In genomic region chr3:44338010-44338827, GRCh38 we compare ENCODE assay signal across 1 cellular context.
TF ChIP-seq lines count a peak whose summit lies in the region.

Gene TCAIM, plus strand, starts transcription at chr3:44338766. Its CDS starts 16,017 bp downstream, at chr3:44354783.

TF ChIP-seq in HepG2, 621 proteins besides CTCF, POLR2A, EP300 and RAD21 (continued from another document and continues in another):
- TF ChIP-seq ARID5B (CRISPR knock-in tag; IDR thresholded peaks at IDR 0.05), result peak; percentile 66
- TF ChIP-seq ELF1 (CRISPR knock-in tag; IDR thresholded peaks at IDR 0.05), result peak; percentile 77
- TF ChIP-seq ZNF34 (CRISPR knock-in tag; IDR thresholded peaks at IDR 0.05; ENCODE audit: borderline replicate concordance), result peak; percentile 92
- peak; percentile 99 for TF ChIP-seq ARID2 (CRISPR knock-in tag; IDR thresholded peaks at IDR 0.05; ENCODE audit: borderline replicate concordance)
- peak; percentile 89 for TF ChIP-seq ZNF317 (CRISPR knock-in tag; IDR thresholded peaks at IDR 0.05)
- TF ChIP-seq ZZZ3 (CRISPR knock-in tag; IDR thresholded peaks at IDR 0.05; ENCODE audit: borderline replicate concordance), result peak; percentile 88
- TF ChIP-seq HNRNPLL (IDR thresholded peaks at IDR 0.05; ENCODE audit: low read depth, low read length, poor library complexity, severe bottlenecking), result peak; percentile 81
- TF ChIP-seq XBP1 (CRISPR knock-in tag; IDR thresholded peaks at IDR 0.05), result no peak
- TF ChIP-seq ZNF841 (CRISPR knock-in tag; IDR thresholded peaks at IDR 0.05; ENCODE audit: borderline replicate concordance), result peak; percentile 98
- peak; percentile 82 for TF ChIP-seq ISL2 (CRISPR knock-in tag; IDR thresholded peaks at IDR 0.05)
- peak; percentile 77 for TF ChIP-seq U2AF1 (optimal IDR thresholded peaks at IDR 0.05; ENCODE audit: low read depth, low read length)
- TF ChIP-seq PAXIP1 (CRISPR knock-in tag; conservative IDR thresholded peaks at IDR 0.05), result peak; percentile 68
- TF ChIP-seq DPF2 (CRISPR knock-in tag; IDR thresholded peaks at IDR 0.05; ENCODE audit: borderline replicate concordance, low read depth), result no peak
- TF ChIP-seq KDM5A (IDR thresholded peaks at IDR 0.05; ENCODE audit: borderline replicate concordance, low read length), result no peak; the same call in 1 of the 2 replicates
- TF ChIP-seq ATM (IDR thresholded peaks at IDR 0.05; ENCODE audit: borderline replicate concordance), result no peak
- TF ChIP-seq DR1 (CRISPR knock-in tag; IDR thresholded peaks at IDR 0.05), result peak; percentile 86
- no peak for TF ChIP-seq MLLT10 (CRISPR knock-in tag; IDR thresholded peaks at IDR 0.05)
- TF ChIP-seq, protein P1, sequence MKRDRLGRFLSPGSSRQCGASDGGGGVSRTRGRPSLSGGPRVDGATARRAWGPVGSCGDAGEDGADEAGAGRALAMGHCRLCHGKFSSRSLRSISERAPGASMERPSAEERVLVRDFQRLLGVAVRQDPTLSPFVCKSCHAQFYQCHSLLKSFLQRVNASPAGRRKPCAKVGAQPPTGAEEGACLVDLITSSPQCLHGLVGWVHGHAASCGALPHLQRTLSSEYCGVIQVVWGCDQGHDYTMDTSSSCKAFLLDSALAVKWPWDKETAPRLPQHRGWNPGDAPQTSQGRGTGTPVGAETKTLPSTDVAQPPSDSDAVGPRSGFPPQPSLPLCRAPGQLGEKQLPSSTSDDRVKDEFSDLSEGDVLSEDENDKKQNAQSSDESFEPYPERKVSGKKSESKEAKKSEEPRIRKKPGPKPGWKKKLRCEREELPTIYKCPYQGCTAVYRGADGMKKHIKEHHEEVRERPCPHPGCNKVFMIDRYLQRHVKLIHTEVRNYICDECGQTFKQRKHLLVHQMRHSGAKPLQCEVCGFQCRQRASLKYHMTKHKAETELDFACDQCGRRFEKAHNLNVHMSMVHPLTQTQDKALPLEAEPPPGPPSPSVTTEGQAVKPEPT (CRISPR knock-in tag; IDR thresholded peaks at IDR 0.05; ENCODE audit: low read depth), result peak; percentile 97
- peak; percentile 99 for TF ChIP-seq ZFX (CRISPR knock-in tag; IDR thresholded peaks at IDR 0.05; ENCODE audit: low read depth)
- TF ChIP-seq DNMT3B (CRISPR knock-in tag; conservative IDR thresholded peaks at IDR 0.05), result no peak; the same call in 1 of the 2 replicates
- TF ChIP-seq ETV5 (CRISPR knock-in tag; IDR thresholded peaks at IDR 0.05; ENCODE audit: borderline replicate concordance), result peak; percentile 14
- no peak for TF ChIP-seq GABPA (IDR thresholded peaks at IDR 0.05; ENCODE audit: low read depth, low read length)
- TF ChIP-seq GABPA (CRISPR knock-in tag; IDR thresholded peaks at IDR 0.05; ENCODE audit: low read depth), result 0 out of 2 replicates have a peak, but pooled peaks have one; percentile 38
- TF ChIP-seq SRSF4 (IDR thresholded peaks at IDR 0.05; ENCODE audit: low read depth, low read length, poor library complexity, severe bottlenecking), result peak; percentile 46
- TF ChIP-seq ZNF614 (CRISPR knock-in tag; IDR thresholded peaks at IDR 0.05; ENCODE audit: borderline replicate concordance), result peak; percentile 77; the same call in 1 of the 2 replicates
- TF ChIP-seq, protein P2, sequence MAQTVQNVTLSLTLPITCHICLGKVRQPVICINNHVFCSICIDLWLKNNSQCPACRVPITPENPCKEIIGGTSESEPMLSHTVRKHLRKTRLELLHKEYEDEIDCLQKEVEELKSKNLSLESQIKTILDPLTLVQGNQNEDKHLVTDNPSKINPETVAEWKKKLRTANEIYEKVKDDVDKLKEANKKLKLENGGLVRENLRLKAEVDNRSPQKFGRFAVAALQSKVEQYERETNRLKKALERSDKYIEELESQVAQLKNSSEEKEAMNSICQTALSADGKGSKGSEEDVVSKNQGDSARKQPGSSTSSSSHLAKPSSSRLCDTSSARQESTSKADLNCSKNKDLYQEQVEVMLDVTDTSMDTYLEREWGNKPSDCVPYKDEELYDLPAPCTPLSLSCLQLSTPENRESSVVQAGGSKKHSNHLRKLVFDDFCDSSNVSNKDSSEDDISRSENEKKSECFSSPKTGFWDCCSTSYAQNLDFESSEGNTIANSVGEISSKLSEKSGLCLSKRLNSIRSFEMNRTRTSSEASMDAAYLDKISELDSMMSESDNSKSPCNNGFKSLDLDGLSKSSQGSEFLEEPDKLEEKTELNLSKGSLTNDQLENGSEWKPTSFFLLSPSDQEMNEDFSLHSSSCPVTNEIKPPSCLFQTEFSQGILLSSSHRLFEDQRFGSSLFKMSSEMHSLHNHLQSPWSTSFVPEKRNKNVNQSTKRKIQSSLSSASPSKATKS (CRISPR knock-in tag; IDR thresholded peaks at IDR 0.05), result no peak
- TF ChIP-seq NCOA5 (CRISPR knock-in tag; IDR thresholded peaks at IDR 0.05), result no peak
- TF ChIP-seq NFKBIZ (CRISPR knock-in tag; IDR thresholded peaks at IDR 0.05), result peak; percentile 71; the same call in 1 of the 2 replicates
- peak; percentile 96 for TF ChIP-seq ZNF576 (CRISPR knock-in tag; IDR thresholded peaks at IDR 0.05)
- TF ChIP-seq SP1 (IDR thresholded peaks at IDR 0.05), result no peak
- TF ChIP-seq SP1 (CRISPR knock-in tag; IDR thresholded peaks at IDR 0.05), result peak; percentile 39; the same call in 1 of the 2 replicates
- no peak; the same call in none of the 2 replicates for TF ChIP-seq ZNF256 (CRISPR knock-in tag; conservative IDR thresholded peaks at IDR 0.05)
- peak; percentile 90 for TF ChIP-seq ZNF83 (CRISPR knock-in tag; IDR thresholded peaks at IDR 0.05; ENCODE audit: borderline replicate concordance)
- TF ChIP-seq SATB2 (CRISPR knock-in tag; IDR thresholded peaks at IDR 0.05), result peak; percentile 78; the same call in 1 of the 2 replicates
- TF ChIP-seq ZNF607 (CRISPR knock-in tag; IDR thresholded peaks at IDR 0.05; ENCODE audit: borderline replicate concordance), result peak; percentile 98
- peak; percentile 81; the same call in 1 of the 2 replicates for TF ChIP-seq CHCHD3 (CRISPR knock-in tag; IDR thresholded peaks at IDR 0.05)
- TF ChIP-seq NFYC (CRISPR knock-in tag; IDR thresholded peaks at IDR 0.05), result peak; percentile 72
- no peak for TF ChIP-seq TGIF2 (CRISPR knock-in tag; IDR thresholded peaks at IDR 0.05)
- TF ChIP-seq MIER2 (CRISPR knock-in tag; IDR thresholded peaks at IDR 0.05), result no peak; the same call in 1 of the 2 replicates
- peak; percentile 76; the same call in 1 of the 2 replicates for TF ChIP-seq TFDP1 (CRISPR knock-in tag; IDR thresholded peaks at IDR 0.05; ENCODE audit: borderline replicate concordance)
- peak; percentile 22 for TF ChIP-seq ZEB1 (IDR thresholded peaks at IDR 0.05; ENCODE audit: insufficient replicate concordance, low read depth)
- peak; percentile 74; the same call in 1 of the 2 replicates for TF ChIP-seq SKIL (CRISPR knock-in tag; IDR thresholded peaks at IDR 0.05; ENCODE audit: borderline replicate concordance)
- no peak for TF ChIP-seq HBP1 (CRISPR knock-in tag; IDR thresholded peaks at IDR 0.05; ENCODE audit: low read depth)
- no peak for TF ChIP-seq NFE2 (CRISPR knock-in tag; IDR thresholded peaks at IDR 0.05)
- TF ChIP-seq ARNT2 (CRISPR knock-in tag; IDR thresholded peaks at IDR 0.05; ENCODE audit: low read depth), result peak; percentile 97
- TF ChIP-seq ONECUT2 (CRISPR knock-in tag; IDR thresholded peaks at IDR 0.05), result peak; percentile 29; the same call in 1 of the 2 replicates
